In the genomic region with DNA sequence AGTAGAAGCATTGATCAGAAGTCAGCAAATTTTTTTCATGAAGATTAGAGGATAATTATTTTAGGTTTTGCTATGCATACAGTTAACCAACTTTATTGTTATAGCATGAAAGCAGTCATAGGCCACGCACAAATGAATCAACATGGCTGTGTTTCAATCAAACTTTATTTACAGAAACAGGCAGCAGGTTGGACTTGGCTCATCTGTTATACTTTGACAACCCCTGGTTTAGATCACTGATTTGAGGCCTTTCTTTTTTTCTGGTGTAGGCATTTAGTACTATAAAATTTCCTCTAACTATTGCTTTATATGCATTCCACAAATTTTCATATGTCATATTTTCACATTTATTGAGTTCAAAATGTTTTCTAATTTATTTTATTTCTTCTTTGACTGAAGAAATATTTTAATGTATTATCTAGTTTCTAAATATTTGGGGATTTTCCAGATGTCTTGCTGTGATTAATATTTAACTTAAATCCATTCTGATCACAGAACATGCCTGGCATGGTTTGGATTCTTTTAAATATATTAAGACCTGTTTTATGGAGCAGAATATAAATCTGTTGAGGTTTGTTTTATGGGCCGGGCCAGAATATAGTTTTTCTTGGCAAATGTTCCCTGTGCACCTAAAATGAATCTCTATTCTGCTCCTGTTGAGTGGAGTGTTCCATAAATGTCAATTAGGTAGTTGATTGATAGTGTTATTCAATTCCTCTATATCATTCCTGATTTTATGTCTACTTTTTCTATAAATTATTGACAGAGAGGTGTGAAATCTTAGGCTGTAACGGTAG, we compare ENCODE assay signal across 33 cellular contexts.
DNase-seq lines count a peak whose midpoint lies in the region; ATAC-seq, FAIRE-seq and TF ChIP-seq lines count a peak whose summit lies in the region.
"Had no signal": no experiment of that assay in that cellular context is flagged by ENCODE, and none has a peak within 500 bp of the region (broad histone marks: within the 10 kb centered on the region; RNA-seq: fewer than 3 reads in every experiment).

No MANE protein-coding gene starts in this region.

- H3K9me3 Mint-ChIP-seq in nephron (peaks cover 3% of the 10 kb centered on the region), GM23338 (no peaks in the 10 kb centered on the region)
- H3K9me3 Mint-ChIP-seq: activated CD8-positive, alpha-beta T cell treated with anti-CD3 and anti-CD28 coated beads for 36 hours; activated T-helper 17 cell treated with anti-CD3 and anti-CD28 coated beads, Interleukin-2, amount 50 U/mL, for 72 hours; stimulated activated naive CD8-positive, alpha-beta T cell treated with anti-CD3 and anti-CD28 coated beads, Interleukin-15, amount 100 ng/mL, for 72 hours; T-helper 2 cell treated with Interferon-gamma antibody and Interleukin-4, amounts not matched to agents 5 μg/mL and 100 μg/mL, for 36 hours had no signal

- no peaks in the 10 kb centered on the region for H3K36me3 Mint-ChIP-seq in nephron (ENCODE audit: low read depth)
- H3K36me3 Mint-ChIP-seq in GM23338 (ENCODE audit: low read depth), result no peaks in the 10 kb centered on the region
- H3K36me3 Mint-ChIP-seq: CD4-positive, alpha-beta memory T cell had no signal

- peaks cover 6% of the 10 kb centered on the region for H3K27me3 Mint-ChIP-seq in nephron (ENCODE audit: low read depth)
- no peaks in the 10 kb centered on the region for H3K27me3 Mint-ChIP-seq in GM23338 (ENCODE audit: insufficient read depth, low read depth, poor library complexity)

- peak; percentile 70 for FAIRE-seq in endometrium (lab: Jason Lieb, UNC)
- FAIRE-seq: GM12878, urothelium cell line had no signal

- DNase-seq in NCI-H1105 treated with DMSO at 0.1 percent for 48 hours (lab: John Stamatoyannopoulos, UW), result peak; percentile 16
- DNase-seq in NCI-H1105 (lab: John Stamatoyannopoulos, UW), result no peak
- peak; percentile 26 for DNase-seq in HS-27A (ENCODE audit: low read depth)
- DNase-seq in GM23338 (ENCODE audit: low spot score), result no peak
- DNase-seq: activated CD4-positive, alpha-beta T cell treated with anti-CD3 and anti-CD28 coated beads for 36 hours; activated CD8-positive, alpha-beta T cell treated with anti-CD3 and anti-CD28 coated beads for 36 hours; activated naive CD4-positive, alpha-beta T cell treated with anti-CD3 and anti-CD28 coated beads, Interleukin-2, amount 50 U/mL, for 16 hours; brain microvascular endothelial cell; CD4-positive, alpha-beta memory T cell; cerebellar nuclear complex; foreskin melanocyte; heart right ventricle; MV-4-11; NCI-H146; NCI-H2107; NCI-H510A; PC-9; spleen; stimulated activated CD4-positive, alpha-beta T cell treated with anti-CD3 and anti-CD28 coated beads, Interleukin-2, amount 100 ng/mL, for 24 hours; stimulated activated naive CD8-positive, alpha-beta T cell treated with anti-CD3 and anti-CD28 coated beads, Interleukin-15, amount 100 ng/mL, for 72 hours had no signal

- no peak overlapping the region for H3K4me2 ChIP-seq in GM23338
- H3K4me2 ChIP-seq: PC-9 had no signal

- no peaks in the 10 kb centered on the region for H3K4me1 ChIP-seq in GM23338 (ENCODE audit: insufficient read depth)
- H3K4me1 ChIP-seq: parathyroid adenoma, spleen had no signal

- H3K27ac Mint-ChIP-seq in nephron, result peak overlapping the region; percentile 18 to 44 (median 32)
- H3K27ac Mint-ChIP-seq in GM23338, result no peak overlapping the region
- H3K27ac Mint-ChIP-seq: activated CD4-positive, alpha-beta T cell treated with anti-CD3 and anti-CD28 coated beads for 36 hours; activated CD8-positive, alpha-beta T cell treated with anti-CD3 and anti-CD28 coated beads for 36 hours; activated T-helper 17 cell treated with anti-CD3 and anti-CD28 coated beads, Interleukin-2, amount 50 U/mL, for 72 hours; CD4-positive, alpha-beta memory T cell; stimulated activated naive CD8-positive, alpha-beta T cell treated with anti-CD3 and anti-CD28 coated beads, Interleukin-15, amount 100 ng/mL, for 72 hours; T-helper 2 cell treated with Interferon-gamma antibody and Interleukin-4, amounts not matched to agents 5 μg/mL and 100 μg/mL, for 36 hours had no signal

- peaks cover 12% of the 10 kb centered on the region for H3K4me1 Mint-ChIP-seq in nephron
- H3K4me1 Mint-ChIP-seq in GM23338, result peaks cover 8% of the 10 kb centered on the region; the same call in 2 of the 3 replicates
- H3K4me1 Mint-ChIP-seq: activated CD4-positive, alpha-beta T cell treated with anti-CD3 and anti-CD28 coated beads for 36 hours; activated T-helper 17 cell treated with anti-CD3 and anti-CD28 coated beads, Interleukin-2, amount 50 U/mL, for 72 hours; CD4-positive, alpha-beta memory T cell; stimulated activated naive CD8-positive, alpha-beta T cell treated with anti-CD3 and anti-CD28 coated beads, Interleukin-15, amount 100 ng/mL, for 72 hours had no signal

- no peaks in the 10 kb centered on the region for H3K27me3 ChIP-seq in GM23338 (ENCODE audit: insufficient read depth)
- H3K27me3 ChIP-seq: brain microvascular endothelial cell, right atrium auricular region, spleen had no signal

- H3K4me3 ChIP-seq in GM23338, result no peak overlapping the region
- H3K4me3 ChIP-seq: GM12878, heart right ventricle, PC-9, right atrium auricular region, spleen, thoracic aorta had no signal

- H4K20me1 ChIP-seq in GM23338 (replicated peaks; ENCODE audit: insufficient read depth), result no peaks in the 10 kb centered on the region

- TF ChIP-seq CTCF in nephron (IDR thresholded peaks at IDR 0.05; ENCODE audit: unreplicated experiment in 3 of 3) (no peak), GM23338 (conservative IDR thresholded peaks at IDR 0.05; ENCODE audit: low read depth in 2 of 2) (no peak)

- ATAC-seq in GM23338 (no peak), HG03460 (IDR thresholded peaks at IDR 0.05; ENCODE audit: unreplicated experiment) (no peak), HG03135 (IDR thresholded peaks at IDR 0.05; ENCODE audit: unreplicated experiment) (no peak)
- ATAC-seq: activated CD4-positive, alpha-beta T cell treated with anti-CD3 and anti-CD28 coated beads for 36 hours; activated CD8-positive, alpha-beta T cell treated with anti-CD3 and anti-CD28 coated beads for 36 hours; activated T-helper 17 cell treated with anti-CD3 and anti-CD28 coated beads, Interleukin-2, amount 50 U/mL, for 72 hours; GM12878; heart right ventricle; Right ventricle myocardium inferior; stimulated activated naive CD8-positive, alpha-beta T cell treated with anti-CD3 and anti-CD28 coated beads, Interleukin-15, amount 100 ng/mL, for 72 hours had no signal

- H3K9me2 ChIP-seq in GM23338 (ENCODE audit: insufficient read depth), result peaks cover 3% of the 10 kb centered on the region

- H2AFZ ChIP-seq in GM23338, result no peak overlapping the region
- H2AFZ ChIP-seq: parathyroid adenoma, PC-9 had no signal

- no peaks in the 10 kb centered on the region for H3K79me2 ChIP-seq in GM23338 (replicated peaks; ENCODE audit: insufficient read depth)
- H3K79me2 ChIP-seq: parathyroid adenoma had no signal

- no peak overlapping the region for H3K4me3 Mint-ChIP-seq in nephron
- no peak overlapping the region for H3K4me3 Mint-ChIP-seq in GM23338
- H3K4me3 Mint-ChIP-seq: activated CD4-positive, alpha-beta T cell treated with anti-CD3 and anti-CD28 coated beads for 36 hours; activated CD8-positive, alpha-beta T cell treated with anti-CD3 and anti-CD28 coated beads for 36 hours; activated T-helper 17 cell treated with anti-CD3 and anti-CD28 coated beads, Interleukin-2, amount 50 U/mL, for 72 hours; CD4-positive, alpha-beta memory T cell; stimulated activated naive CD8-positive, alpha-beta T cell treated with anti-CD3 and anti-CD28 coated beads, Interleukin-15, amount 100 ng/mL, for 72 hours; T-helper 2 cell treated with Interferon-gamma antibody and Interleukin-4, amounts not matched to agents 5 μg/mL and 100 μg/mL, for 36 hours had no signal

- no peaks in the 10 kb centered on the region for H3K36me3 ChIP-seq in GM23338 (ENCODE audit: insufficient read depth)
- H3K36me3 ChIP-seq: brain microvascular endothelial cell, heart right ventricle, right atrium auricular region, spleen, thoracic aorta had no signal

- H3F3A ChIP-seq in GM23338 (replicated peaks; ENCODE audit: low read depth), result no peaks in the 10 kb centered on the region

- H3K27ac ChIP-seq in GM23338 (ENCODE audit: low read depth), result no peak overlapping the region
- H3K27ac ChIP-seq: 22Rv1, brain microvascular endothelial cell, heart right ventricle, parathyroid adenoma, PC-9, right atrium auricular region, spleen, thoracic aorta had no signal

Comparison
In these comparisons a context has a peak if more than half of its experiments do, and no peak if none do; other contexts are left out.
1. DNase-seq: peak in NCI-H1105 treated with DMSO at 0.1 percent for 48 hours (single experiment) and HS-27A (single experiment); none in NCI-H1105 (single experiment) and GM23338 (single experiment).